17 cellular contexts compared by ENCODE assay signal in the genomic region with DNA sequence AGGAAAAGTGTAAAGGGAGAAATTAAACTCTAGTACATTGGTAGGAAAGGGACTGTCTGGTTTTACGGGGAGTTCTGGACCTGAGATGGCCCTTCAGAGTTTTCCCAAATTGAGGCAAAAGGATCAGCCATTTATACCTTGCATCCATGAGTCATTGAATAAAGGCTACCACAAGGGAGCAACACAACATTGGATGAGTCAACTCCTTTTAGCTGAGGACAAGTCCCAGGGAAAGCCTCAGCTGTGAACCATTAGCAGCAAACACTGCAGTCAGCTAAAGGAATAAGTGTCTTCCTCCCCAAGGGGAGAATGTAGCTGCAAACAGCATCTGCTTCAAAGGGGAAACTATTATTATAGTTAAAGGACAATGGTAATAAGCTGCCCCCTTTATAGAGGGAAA.
DNase-seq lines count a peak whose midpoint lies in the region; ATAC-seq and TF ChIP-seq lines count a peak whose summit lies in the region.
"Had no signal": no experiment of that assay in that cellular context is flagged by ENCODE, and none has a peak within 500 bp of the region (broad histone marks: within the 10 kb centered on the region; RNA-seq: fewer than 3 reads in every experiment).

No MANE protein-coding gene starts in this region.

- no peaks in the 10 kb centered on the region for H3K36me3 Mint-ChIP-seq in activated CD4-positive, alpha-beta T cell treated with anti-CD3 and anti-CD28 coated beads, Interleukin-2, amount 10 ng/mL, durations not matched to agents 24 days and 14 days (ENCODE audit: low read depth)

- no peaks in the 10 kb centered on the region for H3K27me3 Mint-ChIP-seq in activated CD4-positive, alpha-beta T cell treated with anti-CD3 and anti-CD28 coated beads, Interleukin-2, amount 10 ng/mL, durations not matched to agents 24 days and 14 days
- H3K27me3 Mint-ChIP-seq: activated naive CD8-positive, alpha-beta T cell treated with anti-CD3 and anti-CD28 coated beads, Interleukin-2, amount 50 U/mL, for 24 hours had no signal

- DNase-seq in activated CD4-positive, alpha-beta T cell treated with anti-CD3 and anti-CD28 coated beads, Interleukin-2, amount 10 ng/mL, durations not matched to agents 24 days and 14 days: peak; percentile 11
- DNase-seq in activated CD4-positive, alpha-beta T cell treated with anti-CD3 and anti-CD28 coated beads, Interleukin-2, amount 50 U/mL, for 48 hours: no peak
- peak; percentile 23 for DNase-seq in amniotic epithelial cell (ENCODE audit: low read depth)
- DNase-seq in foreskin fibroblast: peak; percentile 38 to 43
- DNase-seq in NOMO-1 treated with dmso at 0.1 percent for 144 hours (lab: John Stamatoyannopoulos, UW; ENCODE audit: unreplicated experiment): no peak
- no peak for DNase-seq in T-helper 1 cell
- DNase-seq: ACHN; activated CD4-positive, CD25-positive, alpha-beta regulatory T cell; activated naive CD8-positive, alpha-beta T cell treated with anti-CD3 and anti-CD28 coated beads, Interleukin-2, amount 50 U/mL, for 24 hours; activated T-cell treated with anti-CD3 and anti-CD28 coated beads for 4 hours; MV-4-11; NCI-H2227 treated with DMSO at 0.1 percent for 48 hours; occipital lobe; OCI-M1; stimulated activated CD4-positive, alpha-beta T cell treated with anti-CD3 and anti-CD28 coated beads, Interleukin-12 subunit alpha, Interleukin-12 subunit beta, amount 100 ng/mL, for 4 hours had no signal

- no peak overlapping the region for H3K4me3 Mint-ChIP-seq in activated CD4-positive, alpha-beta T cell treated with anti-CD3 and anti-CD28 coated beads, Interleukin-2, amount 10 ng/mL, durations not matched to agents 24 days and 14 days
- H3K4me3 Mint-ChIP-seq: activated naive CD8-positive, alpha-beta T cell treated with anti-CD3 and anti-CD28 coated beads, Interleukin-2, amount 50 U/mL, for 24 hours had no signal

- peaks cover 3% of the 10 kb centered on the region for H3K9me3 Mint-ChIP-seq in activated CD4-positive, alpha-beta T cell treated with anti-CD3 and anti-CD28 coated beads, Interleukin-2, amount 10 ng/mL, durations not matched to agents 24 days and 14 days

- ATAC-seq in GM19035 (IDR thresholded peaks at IDR 0.05; ENCODE audit: unreplicated experiment) (no peak), GM21737 (IDR thresholded peaks at IDR 0.05; ENCODE audit: unreplicated experiment) (no peak)
- ATAC-seq: activated naive CD8-positive, alpha-beta T cell treated with anti-CD3 and anti-CD28 coated beads, Interleukin-2, amount 50 U/mL, for 24 hours had no signal

- no peak overlapping the region for H3K27ac Mint-ChIP-seq in activated CD4-positive, alpha-beta T cell treated with anti-CD3 and anti-CD28 coated beads, Interleukin-2, amount 10 ng/mL, durations not matched to agents 24 days and 14 days
- H3K27ac Mint-ChIP-seq: activated naive CD8-positive, alpha-beta T cell treated with anti-CD3 and anti-CD28 coated beads, Interleukin-2, amount 50 U/mL, for 24 hours had no signal

- intact Hi-C loops in activated CD4-positive, alpha-beta T cell treated with anti-CD3 and anti-CD28 coated beads, Interleukin-2, amount 10 ng/mL, durations not matched to agents 24 days and 14 days (cut with micrococcal nuclease): no loop called here

- TF ChIP-seq CTCF in foreskin fibroblast (IDR thresholded peaks at IDR 0.05; ENCODE audit: low read depth, low read length): no peak

- no peak overlapping the region for H3K4me3 ChIP-seq in foreskin fibroblast (ENCODE audit: low read depth in 1 of 2, low read length in 2 of 2)

- H3K4me1 Mint-ChIP-seq in activated CD4-positive, alpha-beta T cell treated with anti-CD3 and anti-CD28 coated beads, Interleukin-2, amount 10 ng/mL, durations not matched to agents 24 days and 14 days: no peaks in the 10 kb centered on the region
- H3K4me1 Mint-ChIP-seq: activated naive CD8-positive, alpha-beta T cell treated with anti-CD3 and anti-CD28 coated beads, Interleukin-2, amount 50 U/mL, for 24 hours had no signal

Comparison
In these comparisons a context has a peak if more than half of its experiments do, and no peak if none do; other contexts are left out.
1. DNase-seq: peak in activated CD4-positive, alpha-beta T cell treated with anti-CD3 and anti-CD28 coated beads, Interleukin-2, amount 10 ng/mL, durations not matched to agents 24 days and 14 days (single experiment), amniotic epithelial cell (single experiment) and foreskin fibroblast (2 of 2); none in activated CD4-positive, alpha-beta T cell treated with anti-CD3 and anti-CD28 coated beads, Interleukin-2, amount 50 U/mL, for 48 hours (0 of 2), NOMO-1 treated with dmso at 0.1 percent for 144 hours (single experiment) and T-helper 1 cell (0 of 5).